ENCODE assay signal across 10 cellular contexts in genomic region chr1:213669964-213670691, GRCh38.
DNase-seq lines count a peak whose midpoint lies in the region; ATAC-seq and TF ChIP-seq lines count a peak whose summit lies in the region.
"Had no signal": no experiment of that assay in that cellular context is flagged by ENCODE, and none has a peak within 500 bp of the region (broad histone marks: within the 10 kb centered on the region; RNA-seq: fewer than 3 reads in every experiment).

No MANE protein-coding gene starts in this region.

- H3F3A ChIP-seq in smooth muscle cell (ENCODE audit: low read depth) = no peaks in the 10 kb centered on the region

- no peaks in the 10 kb centered on the region for H3K79me2 ChIP-seq in smooth muscle cell (ENCODE audit: low read depth)

- H3K4me1 Mint-ChIP-seq in endodermal cell (peaks cover 8% of the 10 kb centered on the region), glutamatergic neuron (ENCODE audit: low read depth, unreplicated experiment) (no peaks in the 10 kb centered on the region)

- ATAC-seq in SK-N-SH treated with all-trans-retinoic acid at 6 μM for 48 hours (no peak), HG02870 (IDR thresholded peaks at IDR 0.05; ENCODE audit: unreplicated experiment) (no peak)

- H2AFZ ChIP-seq in smooth muscle cell (ENCODE audit: low read depth) = no peak overlapping the region

- H3K27ac ChIP-seq in BLaER1 (no peak overlapping the region), endodermal cell (ENCODE audit: low read depth, low read length) (no peak overlapping the region), smooth muscle cell (ENCODE audit: low read depth) (no peak overlapping the region)
- H3K27ac ChIP-seq: ovary had no signal

- 61% methylated on average over 2 of the region's 2 CpGs; no CpG with 5 or more reads in 1 of the 2 experiments for WGBS in endodermal cell (ENCODE audit: insufficient coverage in 1 of 2, insufficient read length in 1 of 2), 2 experiments
- WGBS in smooth muscle cell (ENCODE audit: low lambda C conversion rate) = 37% methylated on average over 2 of the region's 2 CpGs

- peak overlapping the region; percentile 54 for H3K4me2 ChIP-seq in BLaER1
- no peak overlapping the region for H3K4me2 ChIP-seq in smooth muscle cell

- H3K27me3 Mint-ChIP-seq in endodermal cell (ENCODE audit: insufficient read depth) (peaks cover 9% of the 10 kb centered on the region), glutamatergic neuron (ENCODE audit: unreplicated experiment) (no peaks in the 10 kb centered on the region)

- H3K4me3 Mint-ChIP-seq in endodermal cell = no peak overlapping the region
- H3K4me3 Mint-ChIP-seq in glutamatergic neuron (ENCODE audit: unreplicated experiment) = no peak overlapping the region

- TF ChIP-seq CTCF in endodermal cell (conservative IDR thresholded peaks at IDR 0.05) = peak; percentile 58
- TF ChIP-seq CTCF in glutamatergic neuron (IDR thresholded peaks at IDR 0.05; ENCODE audit: partially characterized antibody, unreplicated experiment) = no peak
- no peak for TF ChIP-seq CTCF in smooth muscle cell (IDR thresholded peaks at IDR 0.05; ENCODE audit: borderline replicate concordance, insufficient read depth, poor library complexity, severe bottlenecking)

- H3K9ac ChIP-seq in BLaER1 (no peak overlapping the region), endodermal cell (ENCODE audit: extremely low read depth, low read length, poor library complexity, severe bottlenecking) (no peak overlapping the region), smooth muscle cell (ENCODE audit: low read depth) (no peak overlapping the region)

- H3K9me3 Mint-ChIP-seq in endodermal cell (peaks cover 9% of the 10 kb centered on the region), glutamatergic neuron (ENCODE audit: unreplicated experiment) (no peaks in the 10 kb centered on the region)

- H4K20me1 ChIP-seq in BLaER1 (no peaks in the 10 kb centered on the region), smooth muscle cell (ENCODE audit: low read depth) (no peaks in the 10 kb centered on the region)

- H3K4me3 ChIP-seq in BLaER1 (no peak overlapping the region), endodermal cell (ENCODE audit: low read length) (no peak overlapping the region), smooth muscle cell (no peak overlapping the region)
- H3K4me3 ChIP-seq: lung, ovary had no signal

- H3K4me1 ChIP-seq in BLaER1 = peaks cover 10% of the 10 kb centered on the region
- H3K4me1 ChIP-seq in endodermal cell (ENCODE audit: control insufficient read depth, insufficient read depth, low read length) = peaks cover 3% of the 10 kb centered on the region
- H3K4me1 ChIP-seq in smooth muscle cell (ENCODE audit: low read depth) = no peaks in the 10 kb centered on the region

- H3K9me3 ChIP-seq in BLaER1 (0 out of 2 replicates have a peak, but pooled peaks cover 5% of the 10 kb centered on the region), endodermal cell (ENCODE audit: control insufficient read depth, low read length) (no peaks in the 10 kb centered on the region), smooth muscle cell (replicated peaks; ENCODE audit: low read depth) (no peaks in the 10 kb centered on the region)
- H3K9me3 ChIP-seq: ovary had no signal

- no peak overlapping the region for H3K27ac Mint-ChIP-seq in endodermal cell
- no peak overlapping the region for H3K27ac Mint-ChIP-seq in glutamatergic neuron (ENCODE audit: unreplicated experiment)

- peak; percentile 19 for DNase-seq in HT-29 (ENCODE audit: low spot score)
- peak; percentile 95 for DNase-seq in NCI-H510A (lab: John Stamatoyannopoulos, UW)
- DNase-seq in endodermal cell = peak; percentile 90
- no peak for DNase-seq in glutamatergic neuron
- DNase-seq in smooth muscle cell (lab: John Stamatoyannopoulos, UW; ENCODE audit: unreplicated experiment) = no peak
- DNase-seq: ovary had no signal

- no peaks in the 10 kb centered on the region for H3K36me3 Mint-ChIP-seq in endodermal cell (ENCODE audit: low read depth)
- peaks cover 5% of the 10 kb centered on the region for H3K36me3 Mint-ChIP-seq in glutamatergic neuron (ENCODE audit: unreplicated experiment)

- no peaks in the 10 kb centered on the region for H3K36me3 ChIP-seq in BLaER1
- no peaks in the 10 kb centered on the region for H3K36me3 ChIP-seq in endodermal cell (ENCODE audit: control insufficient read depth, insufficient read depth, low read length)
- H3K36me3 ChIP-seq in smooth muscle cell (ENCODE audit: low read depth) = no peaks in the 10 kb centered on the region
- H3K36me3 ChIP-seq: ovary had no signal

- H3K27me3 ChIP-seq in BLaER1 (no peaks in the 10 kb centered on the region), endodermal cell (ENCODE audit: control insufficient read depth, insufficient read depth, low read length, poor library complexity, severe bottlenecking) (no peaks in the 10 kb centered on the region), smooth muscle cell (ENCODE audit: low read depth) (no peaks in the 10 kb centered on the region)
- H3K27me3 ChIP-seq: ovary had no signal

TF ChIP-seq in SK-N-SH treated with all-trans-retinoic acid at 6 μM for 48 hours, 23 proteins besides CTCF, POLR2A, EP300 and RAD21:
- no peak for TF ChIP-seq ARNTL (CRISPR knock-in tag; IDR thresholded peaks at IDR 0.05; ENCODE audit: borderline replicate concordance, low read depth)
- no peak for TF ChIP-seq CSRNP3 (CRISPR knock-in tag; IDR thresholded peaks at IDR 0.05)
- no peak for TF ChIP-seq BACH2 (CRISPR knock-in tag; IDR thresholded peaks at IDR 0.05; ENCODE audit: borderline replicate concordance)
- no peak for TF ChIP-seq ESRRG (CRISPR knock-in tag; IDR thresholded peaks at IDR 0.05)
- no peak for TF ChIP-seq TSHZ2 (CRISPR knock-in tag; IDR thresholded peaks at IDR 0.05)
- TF ChIP-seq SNAI2 (CRISPR knock-in tag; IDR thresholded peaks at IDR 0.05) = no peak
- no peak for TF ChIP-seq GLIS3 (CRISPR knock-in tag; IDR thresholded peaks at IDR 0.05)
- TF ChIP-seq RARB (CRISPR knock-in tag; IDR thresholded peaks at IDR 0.05) = no peak
- no peak for TF ChIP-seq ZFP30 (CRISPR knock-in tag; IDR thresholded peaks at IDR 0.05)

Comparison
In these comparisons a context has a peak if more than half of its experiments do, and no peak if none do; other contexts are left out.
1. DNase-seq: peak in HT-29 (single experiment), NCI-H510A (single experiment) and endodermal cell (single experiment); none in glutamatergic neuron (single experiment) and smooth muscle cell (single experiment).